8 cellular contexts compared by ENCODE assay signal in genomic region chr17:57243171-57243622, GRCh38. TPM values are rescaled to one million over a fixed set of nuclear protein-coding genes. Genes with fewer than 3 reads are reported as not detected.
DNase-seq lines count a peak whose midpoint lies in the region; ATAC-seq, FAIRE-seq and TF ChIP-seq lines count a peak whose summit lies in the region.

No MANE protein-coding gene starts in this region.

- H3K27ac Mint-ChIP-seq in WTC11, result no peak overlapping the region

- H3K27me3 ChIP-seq in bronchial epithelial cell (ENCODE audit: control insufficient read depth, insufficient read depth, low read length), result peaks cover 1% of the 10 kb centered on the region

- peaks cover 6% of the 10 kb centered on the region for H3K4me1 Mint-ChIP-seq in WTC11

- in situ Hi-C loops in ACHN (cut with HindIII; ENCODE audit: low pct_ligation_motif_present, low pct_unique_long_range_greater_than_20kb, low sequenced_read_pairs) (no loop called here), GM13976 (cut with MboI; ENCODE audit: low sequenced_read_pairs, unreplicated experiment) (loop anchor here (5.0 to 10.0 kb wide), 2 partner anchors 422 to 504 kb away; partner anchors contain the start of gene CCDC182)

- H3K4me3 Mint-ChIP-seq in WTC11, result no peak overlapping the region

- H3K9me3 Mint-ChIP-seq in WTC11, result peaks cover 6% of the 10 kb centered on the region; the same call in 1 of the 2 replicates

- TF ChIP-seq CTCF in GM13976 (IDR thresholded peaks at IDR 0.05; ENCODE audit: borderline replicate concordance, control extremely low read depth, extremely low read depth, insufficient read depth, missing control alignments) (peak; percentile 99), WTC11 (IDR thresholded peaks at IDR 0.05) (peak; percentile 92), bronchial epithelial cell (IDR thresholded peaks at IDR 0.05; ENCODE audit: insufficient read depth, low read length, severe bottlenecking) (peak; percentile 100)

- no peaks in the 10 kb centered on the region for H3K36me3 Mint-ChIP-seq in WTC11

- H3K4me3 ChIP-seq in bronchial epithelial cell (ENCODE audit: low read depth, low read length), result no peak overlapping the region

- H3K36me3 ChIP-seq in bronchial epithelial cell (ENCODE audit: control insufficient read depth, insufficient read depth, low read length), result no peaks in the 10 kb centered on the region

- no peaks in the 10 kb centered on the region; the same call in none of the 2 replicates for H3K27me3 Mint-ChIP-seq in WTC11 (ENCODE audit: low read depth)

- peak; percentile 74 for DNase-seq in ACHN
- DNase-seq in GM13976 (ENCODE audit: low spot score), result peak; percentile 83
- peak; percentile 73 to 81 for DNase-seq in NCI-H2081 (lab: John Stamatoyannopoulos, UW)
- DNase-seq in WTC11 (ENCODE audit: low spot score), result peak; percentile 83
- DNase-seq in bronchial epithelial cell (ENCODE audit: low read depth), result peak; percentile 53
- DNase-seq in left kidney (ENCODE audit: low read depth, low spot score), result peak; percentile 81
- peak; percentile 65 to 72 for DNase-seq in stimulated activated CD4-positive, alpha-beta T cell treated with anti-CD3 and anti-CD28 coated beads, Interleukin-4, amount 100 ng/mL, for 48 hours (ENCODE audit: low read depth in 2 of 2)

- CTCF ChIA-PET in WTC11 (lab: Charles Lee), result interaction anchor here (0.6 to 3.6 kb wide), 122 partner anchors 8 to 656 kb away, joined by 3 to 40 read pairs (median 5); partner anchors contain the start of gene MSI2

- ATAC-seq in WTC11, result peak; percentile 92
- no peak for ATAC-seq in GM18870 (IDR thresholded peaks at IDR 0.05; ENCODE audit: unreplicated experiment)

- FAIRE-seq in bronchial epithelial cell (lab: Jason Lieb, UNC), result no peak

- POLR2A ChIA-PET in WTC11 (lab: Charles Lee), result no interaction called here

TF ChIP-seq in WTC11, 78 proteins besides CTCF, POLR2A, EP300 and RAD21:
- TF ChIP-seq PRRX2 (CRISPR knock-in tag; IDR thresholded peaks at IDR 0.05) (0 out of 2 replicates have a peak, but pooled peaks have one; percentile 16), TEAD1 (CRISPR knock-in tag; IDR thresholded peaks at IDR 0.05) (peak; percentile 34; the same call in 1 of the 2 replicates), TEAD4 (CRISPR knock-in tag; IDR thresholded peaks at IDR 0.05) (peak; percentile 60; the same call in 1 of the 2 replicates), FOXP4 (CRISPR knock-in tag; IDR thresholded peaks at IDR 0.05) (no peak), OVOL2 (CRISPR knock-in tag; IDR thresholded peaks at IDR 0.05; ENCODE audit: borderline replicate concordance) (no peak), CREM (CRISPR knock-in tag; IDR thresholded peaks at IDR 0.05) (0 out of 2 replicates have a peak, but pooled peaks have one; percentile 15)

RNA-seq across cellular contexts. Expression of gene MSI2, which starts 13.1 kb away (rescaled TPM):
- total RNA-seq in WTC11 (2021) (79.9 to 87.0 TPM (median 82.1 TPM) in 3 replicates), bronchial epithelial cell (21.1 and 21.3 TPM in 2 replicates)
